Comparison of ENCODE assay signal across 8 cellular contexts in the genomic region with DNA sequence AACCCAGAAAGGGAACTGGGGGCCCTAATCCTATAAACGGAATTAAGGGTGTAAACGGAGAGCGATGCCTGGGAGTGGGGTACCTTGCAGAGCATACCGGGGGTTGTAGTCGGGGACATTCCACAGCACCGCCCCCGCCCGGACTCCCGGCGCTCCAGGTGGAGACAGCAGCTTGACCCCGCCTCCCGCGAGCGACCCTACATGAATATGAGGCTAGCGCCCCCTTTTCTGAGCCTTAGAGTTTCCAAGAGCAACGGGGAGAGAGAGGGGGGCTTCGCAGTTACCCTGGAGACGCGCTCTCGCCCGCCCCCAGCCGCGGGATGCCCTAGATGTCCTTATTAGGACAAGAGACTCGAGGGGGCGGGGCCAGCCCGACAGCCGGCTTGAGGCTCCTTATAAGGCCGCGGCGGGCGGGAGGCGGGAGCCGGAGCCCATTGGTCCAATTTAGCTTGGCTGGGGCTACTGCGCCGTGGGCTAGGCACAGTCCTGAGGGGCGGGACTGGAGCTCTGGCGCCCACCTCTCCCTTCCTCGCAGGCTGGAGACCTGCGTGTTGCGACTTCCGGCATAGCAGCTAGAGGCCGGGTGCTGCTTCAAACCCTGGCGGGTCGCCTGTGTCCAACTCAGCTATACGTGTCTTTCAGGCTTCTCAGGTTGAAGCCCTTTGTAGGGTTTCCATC. TPM values are rescaled to one million over a fixed set of nuclear protein-coding genes. Genes with fewer than 3 reads are reported as not detected.
A peak's percentile ranks its signal among the peaks of the same experiment; 100 is the strongest.
DNase-seq lines count a peak whose midpoint lies in the region; ATAC-seq and TF ChIP-seq lines count a peak whose summit lies in the region.

No MANE protein-coding gene starts in this region.

- ATAC-seq in GM21737 (IDR thresholded peaks at IDR 0.05; ENCODE audit: unreplicated experiment) (peak; percentile 46), esophagus mucosa (peak; percentile 67)

- peaks cover 51% of the 10 kb centered on the region for H3K4me1 ChIP-seq in muscle layer of colon (ENCODE audit: insufficient read depth, low read length)

- no peaks in the 10 kb centered on the region for H3K27me3 ChIP-seq in muscle layer of colon (ENCODE audit: control insufficient read depth in 1 of 2, insufficient read depth in 2 of 2, low read length in 2 of 2)

- H3K9me3 ChIP-seq in muscle layer of colon (ENCODE audit: low read length) = no peaks in the 10 kb centered on the region

- H3K36me3 ChIP-seq in muscle layer of colon (ENCODE audit: insufficient read depth, low read length) = peaks cover 47% of the 10 kb centered on the region

- peak; percentile 97 for DNase-seq in DMS53 treated with DMSO at 0.1 percent for 48 hours (lab: John Stamatoyannopoulos, UW; ENCODE audit: unreplicated experiment)
- peak; percentile 100 for DNase-seq in KG1 (lab: John Stamatoyannopoulos, UW)
- DNase-seq in activated T-cell treated with anti-CD3 and anti-CD28 coated beads, Interleukin-2, amount 50 U/mL, for 48 hours = peak; percentile 98
- DNase-seq in stimulated activated CD8-positive, alpha-beta memory T cell treated with anti-CD3 and anti-CD28 coated beads, Interleukin-7, amount 100 ng/mL, for 1 hour (ENCODE audit: low read depth in 2 of 2) = peak; percentile 93 to 94

- peak overlapping the region; percentile 93 for H3K9ac ChIP-seq in muscle layer of colon (ENCODE audit: low read length)

- H3K4me3 ChIP-seq in muscle layer of colon (ENCODE audit: low read depth in 1 of 2, low read length in 2 of 2) = peak overlapping the region; percentile 68 to 71

- peak overlapping the region; percentile 99 for H3K27ac ChIP-seq in muscle layer of colon (ENCODE audit: low read depth, low read length)

TF ChIP-seq in PFSK-1, 5 proteins besides CTCF, POLR2A, EP300 and RAD21:
- TF ChIP-seq FOXP2 (optimal IDR thresholded peaks at IDR 0.05; ENCODE audit: borderline replicate concordance, extremely low read depth, extremely low read length, insufficient read depth) = no peak
- TF ChIP-seq SIN3A (IDR thresholded peaks at IDR 0.05; ENCODE audit: borderline replicate concordance, insufficient read depth, low read length) = no peak
- TF ChIP-seq POLR2AphosphoS5 (IDR thresholded peaks at IDR 0.05; ENCODE audit: low read depth, low read length) = peak; percentile 83
- TF ChIP-seq, protein P1, sequence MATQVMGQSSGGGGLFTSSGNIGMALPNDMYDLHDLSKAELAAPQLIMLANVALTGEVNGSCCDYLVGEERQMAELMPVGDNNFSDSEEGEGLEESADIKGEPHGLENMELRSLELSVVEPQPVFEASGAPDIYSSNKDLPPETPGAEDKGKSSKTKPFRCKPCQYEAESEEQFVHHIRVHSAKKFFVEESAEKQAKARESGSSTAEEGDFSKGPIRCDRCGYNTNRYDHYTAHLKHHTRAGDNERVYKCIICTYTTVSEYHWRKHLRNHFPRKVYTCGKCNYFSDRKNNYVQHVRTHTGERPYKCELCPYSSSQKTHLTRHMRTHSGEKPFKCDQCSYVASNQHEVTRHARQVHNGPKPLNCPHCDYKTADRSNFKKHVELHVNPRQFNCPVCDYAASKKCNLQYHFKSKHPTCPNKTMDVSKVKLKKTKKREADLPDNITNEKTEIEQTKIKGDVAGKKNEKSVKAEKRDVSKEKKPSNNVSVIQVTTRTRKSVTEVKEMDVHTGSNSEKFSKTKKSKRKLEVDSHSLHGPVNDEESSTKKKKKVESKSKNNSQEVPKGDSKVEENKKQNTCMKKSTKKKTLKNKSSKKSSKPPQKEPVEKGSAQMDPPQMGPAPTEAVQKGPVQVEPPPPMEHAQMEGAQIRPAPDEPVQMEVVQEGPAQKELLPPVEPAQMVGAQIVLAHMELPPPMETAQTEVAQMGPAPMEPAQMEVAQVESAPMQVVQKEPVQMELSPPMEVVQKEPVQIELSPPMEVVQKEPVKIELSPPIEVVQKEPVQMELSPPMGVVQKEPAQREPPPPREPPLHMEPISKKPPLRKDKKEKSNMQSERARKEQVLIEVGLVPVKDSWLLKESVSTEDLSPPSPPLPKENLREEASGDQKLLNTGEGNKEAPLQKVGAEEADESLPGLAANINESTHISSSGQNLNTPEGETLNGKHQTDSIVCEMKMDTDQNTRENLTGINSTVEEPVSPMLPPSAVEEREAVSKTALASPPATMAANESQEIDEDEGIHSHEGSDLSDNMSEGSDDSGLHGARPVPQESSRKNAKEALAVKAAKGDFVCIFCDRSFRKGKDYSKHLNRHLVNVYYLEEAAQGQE (IDR thresholded peaks at IDR 0.05; ENCODE audit: insufficient read depth in 1 of 2, low read depth in 2 of 2, low read length in 2 of 2) = peak in 1 of 2 experiments; percentile 5; a peak in 1 of 4 replicates
- peak; percentile 85; the same call in 1 of the 2 replicates for TF ChIP-seq TAF1 (IDR thresholded peaks at IDR 0.05; ENCODE audit: borderline replicate concordance, insufficient read depth, low read length)

RNA-seq across cellular contexts. Expression of a gene that starts 1.0 kb away (rescaled TPM):
- polyA plus RNA-seq in PFSK-1 (2012; ENCODE audit: insufficient read length, low read depth) = 159 TPM
- total RNA-seq in esophagus mucosa = 20.4 TPM

RNA-seq across cellular contexts. Expression of a gene that starts 1.3 kb away (rescaled TPM):
- polyA plus RNA-seq in PFSK-1 (2012; ENCODE audit: insufficient read length, low read depth) = 855 TPM
- total RNA-seq in esophagus mucosa = 645 TPM

RNA-seq across cellular contexts. Expression of a gene that starts 13.3 kb away (rescaled TPM):
- polyA plus RNA-seq in PFSK-1 (2012; ENCODE audit: insufficient read length, low read depth) = 4.6 TPM
- 4.6 TPM for total RNA-seq in esophagus mucosa

RNA-seq across cellular contexts. Expression of a gene that starts 20.4 kb away (rescaled TPM):
- 0.29 TPM for polyA plus RNA-seq in PFSK-1 (2012; ENCODE audit: insufficient read length, low read depth)
- total RNA-seq in esophagus mucosa = not detected

RNA-seq across cellular contexts. Expression of a gene that starts 25.5 kb away (rescaled TPM):
- not detected for polyA plus RNA-seq in PFSK-1 (2012; ENCODE audit: insufficient read length, low read depth)
- 0.12 TPM for total RNA-seq in esophagus mucosa

Comparison
In these comparisons a context has a peak if more than half of its experiments do, and no peak if none do; other contexts are left out.
1. Peak in every context shown above with its lines: DNase-seq, ATAC-seq, H3K4me3 ChIP-seq and H3K27ac ChIP-seq.